Comparison of ENCODE assay signal across 8 cellular contexts in the genomic region with DNA sequence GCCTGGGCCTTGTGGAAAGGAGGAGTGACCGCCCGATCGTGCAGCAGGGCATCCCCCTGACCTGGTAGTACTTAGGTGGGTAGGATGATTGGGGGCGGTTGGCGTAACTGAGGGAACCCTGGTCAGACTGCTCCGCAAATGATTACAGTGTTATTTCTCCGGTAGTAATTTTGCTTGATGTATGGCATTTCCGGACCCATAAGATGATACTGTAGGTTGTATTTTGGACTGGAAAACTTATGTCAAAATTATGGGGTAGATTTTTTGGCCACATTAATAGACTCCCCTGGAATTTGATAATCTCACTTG.
DNase-seq lines count a peak whose midpoint lies in the region; ATAC-seq, FAIRE-seq and TF ChIP-seq lines count a peak whose summit lies in the region.

No MANE protein-coding gene starts in this region.

- no peaks in the 10 kb centered on the region for H3K27me3 ChIP-seq in SU-DHL-6 (ENCODE audit: low read length)

- TF ChIP-seq CTCF in SU-DHL-6 (IDR thresholded peaks at IDR 0.05; ENCODE audit: insufficient read depth, low read length, poor library complexity, severe bottlenecking) (no peak), foreskin fibroblast (IDR thresholded peaks at IDR 0.05; ENCODE audit: low read depth, low read length) (no peak)

- FAIRE-seq in RCC 7860 (lab: Jason Lieb, UNC), result no peak

- H3K4me3 ChIP-seq in SU-DHL-6 (ENCODE audit: insufficient read depth, low read length, poor library complexity, severe bottlenecking) (peak overlapping the region; percentile 83), foreskin fibroblast (ENCODE audit: low read depth in 1 of 2, low read length in 2 of 2) (peak overlapping the region; percentile 73 to 93), skin epidermis (peak overlapping the region; percentile 73 to 99 (median 96))

- ATAC-seq in GM19455 (IDR thresholded peaks at IDR 0.05; ENCODE audit: unreplicated experiment), result peak; percentile 7

- H3K4me2 ChIP-seq in SU-DHL-6 (ENCODE audit: low read depth, low read length, poor library complexity, severe bottlenecking), result peak overlapping the region; percentile 72

- 0 out of 2 replicates have a peak, but pooled peaks cover 10% of the 10 kb centered on the region for H4K20me1 ChIP-seq in SU-DHL-6 (ENCODE audit: low read depth, low read length)

- DNase-seq in foreskin fibroblast (no peak), NCI-H2081 (lab: John Stamatoyannopoulos, UW) (no peak), RCC 7860 (ENCODE audit: low spot score) (no peak), NCI-H510A (lab: John Stamatoyannopoulos, UW) (no peak)
- no peak for DNase-seq in stimulated activated CD4-positive, alpha-beta T cell treated with anti-CD3 and anti-CD28 coated beads, Interleukin-12 subunit alpha, Interleukin-12 subunit beta, amount 100 ng/mL, for 4 hours

- H3F3A ChIP-seq in SU-DHL-6 (ENCODE audit: insufficient read depth), result no peaks in the 10 kb centered on the region

- no peaks in the 10 kb centered on the region for H3K36me3 ChIP-seq in SU-DHL-6 (ENCODE audit: low read length)

- H3K9ac ChIP-seq in SU-DHL-6 (ENCODE audit: low read length), result peak overlapping the region; percentile 79

- H3K9me2 ChIP-seq in SU-DHL-6 (replicated peaks; ENCODE audit: insufficient read depth, low read length), result no peaks in the 10 kb centered on the region

- peaks cover 3% of the 10 kb centered on the region; the same call in 1 of the 2 replicates for H3K79me2 ChIP-seq in SU-DHL-6 (ENCODE audit: insufficient read depth, low read length)

- H3K27ac ChIP-seq in SU-DHL-6 (ENCODE audit: low read depth, low read length), result no peak overlapping the region
- peak overlapping the region; percentile 89 to 99 (median 97) for H3K27ac ChIP-seq in skin epidermis

- peak overlapping the region; percentile 90 for H2AFZ ChIP-seq in SU-DHL-6 (ENCODE audit: low read depth, low read length, severe bottlenecking)

- H3K9me3 ChIP-seq in SU-DHL-6 (ENCODE audit: insufficient read depth, low read length), result no peaks in the 10 kb centered on the region
